8 cellular contexts compared by ENCODE assay signal in the genomic region with DNA sequence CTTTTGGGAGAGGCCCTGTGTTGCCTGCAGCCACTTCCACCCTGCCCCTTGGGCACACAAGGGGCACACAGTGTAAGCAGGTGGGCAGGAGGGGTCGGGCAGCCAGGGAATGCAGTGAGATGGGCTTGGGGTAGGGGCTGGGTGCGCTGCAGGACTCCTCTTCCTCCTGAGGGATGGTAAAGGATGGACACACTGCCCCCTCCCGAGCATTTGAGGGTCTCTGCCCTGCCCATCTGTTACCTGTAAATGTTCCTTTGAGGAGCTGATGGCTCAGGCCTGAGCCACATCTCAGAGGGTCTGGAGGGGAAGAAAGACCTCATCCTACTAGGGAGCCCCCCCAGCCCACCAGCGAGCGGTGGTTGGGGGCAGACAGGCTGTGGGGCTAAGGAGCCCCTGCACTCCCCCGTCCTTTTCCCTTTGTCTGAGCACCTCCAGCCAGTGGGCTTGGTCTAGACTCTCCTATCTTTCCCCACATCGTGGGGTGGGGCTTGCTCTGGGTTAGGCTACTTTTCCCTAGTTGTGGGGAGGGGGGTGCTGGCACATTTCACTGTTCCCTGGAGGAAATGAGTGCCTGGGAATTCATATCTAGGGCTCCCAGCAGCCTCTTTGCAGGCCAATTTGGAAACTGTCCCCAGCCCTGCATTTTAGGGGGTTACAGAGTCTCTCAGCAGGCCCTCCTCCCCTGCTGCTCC. TPM values are rescaled to one million over a fixed set of nuclear protein-coding genes. Genes with fewer than 3 reads are reported as not detected.
DNase-seq lines count a peak whose midpoint lies in the region; ATAC-seq, FAIRE-seq and TF ChIP-seq lines count a peak whose summit lies in the region.

No MANE protein-coding gene starts in this region.

- dilution Hi-C loops in keratinocyte (cut with MboI; ENCODE audit: extremely low pct_ligation_motif_present, low sequenced_read_pairs): no loop called here

- H3K4me2 ChIP-seq in keratinocyte (ENCODE audit: control insufficient read depth, extremely low read depth, insufficient read depth, low read depth, low read length): peak overlapping the region; percentile 94

- TF ChIP-seq POLR2A in testis (IDR thresholded peaks at IDR 0.05): no peak

- H4K20me1 ChIP-seq in keratinocyte (ENCODE audit: control insufficient read depth, extremely low read depth, insufficient read depth, low read length): peaks cover 2% of the 10 kb centered on the region

- H3K9me3 Mint-ChIP-seq in activated CD4-positive, alpha-beta T cell treated with anti-CD3 and anti-CD28 coated beads, Interleukin-2, amount 10 ng/mL, durations not matched to agents 24 days and 14 days: no peaks in the 10 kb centered on the region
- H3K9me3 Mint-ChIP-seq in activated CD4-positive, alpha-beta memory T cell treated with anti-CD3 and anti-CD28 coated beads for 36 hours: no peaks in the 10 kb centered on the region

- H3K4me3 ChIP-seq in keratinocyte (ENCODE audit: control insufficient read depth in 2 of 3, extremely low read depth in 1 of 3, insufficient read depth in 2 of 3, low read depth in 1 of 3, low read length in 3 of 3) (peak overlapping the region in 2 of 3 experiments; percentile 80 to 81), testis (no peak overlapping the region)

- TF ChIP-seq CTCF in keratinocyte (optimal IDR thresholded peaks at IDR 0.05 in 1 of 3, IDR thresholded peaks at IDR 0.05 in 1 of 3, conservative IDR thresholded peaks at IDR 0.05 in 1 of 3; ENCODE audit: extremely low read depth in 1 of 3, insufficient read depth in 2 of 3, low read length in 3 of 3) (no peak), testis (IDR thresholded peaks at IDR 0.05) (no peak)

- H3K79me2 ChIP-seq in keratinocyte (ENCODE audit: control insufficient read depth, insufficient read depth, low read length): peaks cover 37% of the 10 kb centered on the region

- peaks cover 35 to 38% of the 10 kb centered on the region in 2 experiments for H3K36me3 ChIP-seq in keratinocyte (ENCODE audit: control insufficient read depth in 2 of 2, extremely low read depth in 1 of 2, insufficient read depth in 2 of 2, low read length in 2 of 2)
- H3K36me3 ChIP-seq in testis (ENCODE audit: low read depth, missing control alignments): no peaks in the 10 kb centered on the region

- H3K36me3 Mint-ChIP-seq in activated CD4-positive, alpha-beta T cell treated with anti-CD3 and anti-CD28 coated beads, Interleukin-2, amount 10 ng/mL, durations not matched to agents 24 days and 14 days (ENCODE audit: low read depth): peaks cover 27% of the 10 kb centered on the region
- peaks cover 2% of the 10 kb centered on the region for H3K36me3 Mint-ChIP-seq in activated CD4-positive, alpha-beta memory T cell treated with anti-CD3 and anti-CD28 coated beads for 36 hours

- ATAC-seq in sciatic nerve: no peak

- DNase-seq in activated CD4-positive, alpha-beta T cell treated with anti-CD3 and anti-CD28 coated beads, Interleukin-2, amount 10 ng/mL, durations not matched to agents 24 days and 14 days: no peak
- DNase-seq in activated CD4-positive, alpha-beta T cell treated with anti-CD3 and anti-CD28 coated beads, Interleukin-2, amount 50 U/mL, for 48 hours: no peak
- DNase-seq in activated CD4-positive, alpha-beta memory T cell treated with anti-CD3 and anti-CD28 coated beads for 36 hours: no peak
- DNase-seq in keratinocyte (ENCODE audit: low read depth, low spot score): no peak
- DNase-seq in testis: no peak
- no peak for DNase-seq in sciatic nerve (ENCODE audit: low spot score)
- no peak for DNase-seq in T-helper 9 cell
- no peak for DNase-seq in stimulated activated CD8-positive, alpha-beta memory T cell treated with anti-CD3 and anti-CD28 coated beads, Interleukin-4, amount 100 ng/mL, for 48 hours

- H3K4me3 Mint-ChIP-seq in activated CD4-positive, alpha-beta T cell treated with anti-CD3 and anti-CD28 coated beads, Interleukin-2, amount 10 ng/mL, durations not matched to agents 24 days and 14 days: peak overlapping the region; percentile 93
- H3K4me3 Mint-ChIP-seq in activated CD4-positive, alpha-beta memory T cell treated with anti-CD3 and anti-CD28 coated beads for 36 hours: peak overlapping the region; percentile 84

- peaks cover 19% of the 10 kb centered on the region for H3K4me1 ChIP-seq in keratinocyte (ENCODE audit: control insufficient read depth, extremely low read depth, insufficient read depth, low read length)
- H3K4me1 ChIP-seq in testis: peaks cover 18% of the 10 kb centered on the region

- H3K27me3 ChIP-seq in keratinocyte (ENCODE audit: control insufficient read depth, extremely low read depth, insufficient read depth, low read length) (no peaks in the 10 kb centered on the region), testis (no peaks in the 10 kb centered on the region)

- H3K9ac ChIP-seq in keratinocyte (ENCODE audit: control insufficient read depth, extremely low read depth, insufficient read depth, low read length): peak overlapping the region; percentile 87

- FAIRE-seq in keratinocyte (lab: Jason Lieb, UNC): no peak

- H3K4me1 Mint-ChIP-seq in activated CD4-positive, alpha-beta T cell treated with anti-CD3 and anti-CD28 coated beads, Interleukin-2, amount 10 ng/mL, durations not matched to agents 24 days and 14 days: peaks cover 11% of the 10 kb centered on the region
- peaks cover 15% of the 10 kb centered on the region for H3K4me1 Mint-ChIP-seq in activated CD4-positive, alpha-beta memory T cell treated with anti-CD3 and anti-CD28 coated beads for 36 hours (ENCODE audit: low read depth)

- peak overlapping the region; percentile 91 for H3K27ac Mint-ChIP-seq in activated CD4-positive, alpha-beta T cell treated with anti-CD3 and anti-CD28 coated beads, Interleukin-2, amount 10 ng/mL, durations not matched to agents 24 days and 14 days
- H3K27ac Mint-ChIP-seq in activated CD4-positive, alpha-beta memory T cell treated with anti-CD3 and anti-CD28 coated beads for 36 hours: peak overlapping the region; percentile 82

- H3K27me3 Mint-ChIP-seq in activated CD4-positive, alpha-beta T cell treated with anti-CD3 and anti-CD28 coated beads, Interleukin-2, amount 10 ng/mL, durations not matched to agents 24 days and 14 days: peaks cover 2% of the 10 kb centered on the region
- H3K27me3 Mint-ChIP-seq in activated CD4-positive, alpha-beta memory T cell treated with anti-CD3 and anti-CD28 coated beads for 36 hours: no peaks in the 10 kb centered on the region

- H2AFZ ChIP-seq in keratinocyte (ENCODE audit: control insufficient read depth, low read length): no peak overlapping the region

- peak overlapping the region; percentile 80 for H3K27ac ChIP-seq in keratinocyte (ENCODE audit: control insufficient read depth, insufficient read depth, low read length)
- peak overlapping the region; percentile 85 to 95 for H3K27ac ChIP-seq in testis

- intact Hi-C loops in activated CD4-positive, alpha-beta T cell treated with anti-CD3 and anti-CD28 coated beads, Interleukin-2, amount 10 ng/mL, durations not matched to agents 24 days and 14 days (cut with micrococcal nuclease): no loop called here
- intact Hi-C loops in activated CD4-positive, alpha-beta memory T cell treated with anti-CD3 and anti-CD28 coated beads for 36 hours (cut with micrococcal nuclease): no loop called here
- intact Hi-C loops in testis (cut with DNase I; ENCODE audit: low total_unique reads) (no loop called here), sciatic nerve (cut with DNase I) (no loop called here)

- 37 to 49% methylated on average over 6 to 7 of the region's 7 CpGs for WGBS in testis, 2 donors

- CTCF ChIA-PET in activated CD4-positive, alpha-beta memory T cell treated with anti-CD3 and anti-CD28 coated beads for 36 hours (lab: Charles Lee): interaction anchor here (0.8 to 1.4 kb wide), 2 partner anchors 27 to 93 kb away, joined by 3 to 8 read pairs; no protein-coding TSS in a partner anchor

- no peaks in the 10 kb centered on the region for H3K9me1 ChIP-seq in keratinocyte (ENCODE audit: control insufficient read depth, extremely low read depth, insufficient read depth, low read length)

- no peaks in the 10 kb centered on the region for H3K9me3 ChIP-seq in keratinocyte (ENCODE audit: control insufficient read depth, low read depth, low read length)
- H3K9me3 ChIP-seq in testis: no peaks in the 10 kb centered on the region

- POLR2A ChIA-PET in activated CD4-positive, alpha-beta memory T cell treated with anti-CD3 and anti-CD28 coated beads for 36 hours (lab: Charles Lee): interaction anchor here (1.3 to 2.3 kb wide), 3 partner anchors 12 to 96 kb away, joined by 5 to 17 read pairs (median 15); partner anchors contain the start of genes C11orf21 and TSPAN32

RNA-seq across cellular contexts. Expression of gene TSSC4, which starts 1.7 kb away (rescaled TPM):
- total RNA-seq in activated CD4-positive, alpha-beta T cell treated with anti-CD3 and anti-CD28 coated beads, Interleukin-2, amount 10 ng/mL, durations not matched to agents 24 days and 14 days: 61.8 and 62.9 TPM in 2 replicates
- total RNA-seq in activated CD4-positive, alpha-beta memory T cell treated with anti-CD3 and anti-CD28 coated beads for 36 hours: 10 to 100 TPM; 33.8 to 40.2 TPM
- polyA plus RNA-seq in keratinocyte (15.9 to 27.1 TPM (median 18.6 TPM) in 3 replicates), testis (ENCODE audit: insufficient read depth, low read depth, low replicate concordance) (133 TPM)
- 16.4 TPM for polyA plus RNA-seq in keratinocyte (2011; ENCODE audit: low read depth)
- polyA plus RNA-seq in keratinocyte (2011; cell fraction: cytosol; rRNA removed): 9.5 and 26.4 TPM in 2 replicates
- polyA plus RNA-seq in keratinocyte (2011; cell fraction: nucleus; rRNA removed): 22.0 and 31.6 TPM in 2 replicates
- polyA plus RNA-seq in keratinocyte (2012; ENCODE audit: low replicate concordance): 38.2 and 40.2 TPM in 2 replicates
- polyA minus RNA-seq in keratinocyte: 13.8 to 23.9 TPM (median 14.9 TPM) in 3 replicates
- polyA minus RNA-seq in keratinocyte (2011; cell fraction: cytosol; rRNA and poly(A)+ RNA removed): 37.0 TPM
- 12.8 and 15.4 TPM in 2 replicates for polyA minus RNA-seq in keratinocyte (2011; cell fraction: nucleus; rRNA and poly(A)+ RNA removed)
- total RNA-seq in testis (10 to 100 TPM; 87.4 to 95.5 TPM), sciatic nerve (41.0 TPM)

RNA-seq across cellular contexts. Expression of gene CD81, which starts 21.7 kb away (rescaled TPM):
- 224 and 225 TPM in 2 replicates for total RNA-seq in activated CD4-positive, alpha-beta T cell treated with anti-CD3 and anti-CD28 coated beads, Interleukin-2, amount 10 ng/mL, durations not matched to agents 24 days and 14 days
- total RNA-seq in activated CD4-positive, alpha-beta memory T cell treated with anti-CD3 and anti-CD28 coated beads for 36 hours: 100 to 1,000 TPM; 177 to 178 TPM
- 194 to 429 TPM (median 320 TPM) in 3 replicates for polyA plus RNA-seq in keratinocyte
- polyA plus RNA-seq in keratinocyte (2011; ENCODE audit: low read depth): 94.1 TPM
- polyA plus RNA-seq in keratinocyte (2011; cell fraction: cytosol; rRNA removed): 211 and 326 TPM in 2 replicates
- polyA plus RNA-seq in keratinocyte (2011; cell fraction: nucleus; rRNA removed): 476 and 659 TPM in 2 replicates
- polyA plus RNA-seq in keratinocyte (2012; ENCODE audit: low replicate concordance): 517 and 572 TPM in 2 replicates
- polyA minus RNA-seq in keratinocyte: 327 to 957 TPM (median 546 TPM) in 3 replicates
- 543 TPM for polyA minus RNA-seq in keratinocyte (2011; cell fraction: cytosol; rRNA and poly(A)+ RNA removed)
- polyA minus RNA-seq in keratinocyte (2011; cell fraction: nucleus; rRNA and poly(A)+ RNA removed): 405 and 451 TPM in 2 replicates
- 100 to 1,000 TPM; 541 to 829 TPM for total RNA-seq in testis
- polyA plus RNA-seq in testis (ENCODE audit: insufficient read depth, low read depth, low replicate concordance): 665 TPM
- 618 TPM for total RNA-seq in sciatic nerve

RNA-seq across cellular contexts. Expression of gene TRPM5, which starts 45.5 kb away (rescaled TPM):
- not detected in 2 replicates for total RNA-seq in activated CD4-positive, alpha-beta T cell treated with anti-CD3 and anti-CD28 coated beads, Interleukin-2, amount 10 ng/mL, durations not matched to agents 24 days and 14 days
- total RNA-seq in activated CD4-positive, alpha-beta memory T cell treated with anti-CD3 and anti-CD28 coated beads for 36 hours: not detected
- polyA plus RNA-seq in keratinocyte (not detected in 3 replicates), testis (ENCODE audit: insufficient read depth, low read depth, low replicate concordance) (0.46 TPM)
- not detected for polyA plus RNA-seq in keratinocyte (2011; ENCODE audit: low read depth)
- polyA plus RNA-seq in keratinocyte (2011; cell fraction: cytosol; rRNA removed): not detected in 2 replicates
- not detected in 2 replicates for polyA plus RNA-seq in keratinocyte (2011; cell fraction: nucleus; rRNA removed)
- polyA plus RNA-seq in keratinocyte (2012; ENCODE audit: low replicate concordance): not detected in 2 replicates
- 0.13 TPM in 1 of 3 replicates, not detected in the others for polyA minus RNA-seq in keratinocyte
- not detected for polyA minus RNA-seq in keratinocyte (2011; cell fraction: cytosol; rRNA and poly(A)+ RNA removed)
- polyA minus RNA-seq in keratinocyte (2011; cell fraction: nucleus; rRNA and poly(A)+ RNA removed): not detected in 2 replicates
- total RNA-seq in testis (1 to 10 TPM in 1 of 2 donors, under 1 TPM in 1; 0.94 to 1.1 TPM), sciatic nerve (not detected)

RNA-seq across cellular contexts. Expression of gene KCNQ1, which starts 46.0 kb away (rescaled TPM):
- total RNA-seq in activated CD4-positive, alpha-beta T cell treated with anti-CD3 and anti-CD28 coated beads, Interleukin-2, amount 10 ng/mL, durations not matched to agents 24 days and 14 days: 6.4 TPM in 2 replicates
- 10 to 100 TPM; 10.7 to 10.8 TPM for total RNA-seq in activated CD4-positive, alpha-beta memory T cell treated with anti-CD3 and anti-CD28 coated beads for 36 hours
- not detected in 3 replicates for polyA plus RNA-seq in keratinocyte
- not detected for polyA plus RNA-seq in keratinocyte (2011; ENCODE audit: low read depth)
- not detected in 2 replicates for polyA plus RNA-seq in keratinocyte (2011; cell fraction: cytosol; rRNA removed)
- polyA plus RNA-seq in keratinocyte (2011; cell fraction: nucleus; rRNA removed): not detected in 2 replicates
- not detected in 2 replicates for polyA plus RNA-seq in keratinocyte (2012; ENCODE audit: low replicate concordance)
- not detected in 3 replicates for polyA minus RNA-seq in keratinocyte
- not detected for polyA minus RNA-seq in keratinocyte (2011; cell fraction: cytosol; rRNA and poly(A)+ RNA removed)
- polyA minus RNA-seq in keratinocyte (2011; cell fraction: nucleus; rRNA and poly(A)+ RNA removed): not detected in 2 replicates
- total RNA-seq in testis: 10 to 100 TPM; 12.8 to 24.2 TPM
- polyA plus RNA-seq in testis (ENCODE audit: insufficient read depth, low read depth, low replicate concordance): 6.0 TPM
- 6.2 TPM for total RNA-seq in sciatic nerve

Comparison
In these comparisons a context has a peak if more than half of its experiments do, and no peak if none do; other contexts are left out.
1. H3K4me3 ChIP-seq: peak in keratinocyte (2 of 3); none in testis (0 of 2).